ENCODE assay signal across 25 cellular contexts in the genomic region with DNA sequence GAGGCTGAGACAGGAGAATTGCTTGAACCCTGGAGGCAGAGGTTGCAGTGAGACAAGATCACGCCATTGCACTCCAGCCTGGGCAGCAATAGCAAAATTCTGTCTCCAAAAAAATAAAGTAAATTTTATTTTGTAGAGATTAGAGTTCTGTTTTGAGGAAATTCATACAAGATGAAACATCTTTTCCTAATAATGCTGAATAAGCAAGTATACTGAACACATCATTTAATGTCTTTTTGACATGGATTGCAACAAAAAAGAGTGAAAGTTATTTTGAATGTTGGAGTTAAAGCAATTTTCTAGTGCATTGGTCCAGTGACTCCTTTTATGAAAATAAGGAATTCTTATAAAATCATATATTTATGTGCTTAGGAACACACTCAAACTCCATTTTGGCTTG. TPM values are rescaled to one million over a fixed set of nuclear protein-coding genes. Genes with fewer than 3 reads are reported as not detected.
"Had no signal": no experiment of that assay in that cellular context is flagged by ENCODE, and none has a peak within 500 bp of the region (broad histone marks: within the 10 kb centered on the region; RNA-seq: fewer than 3 reads in every experiment).

No MANE protein-coding gene starts in this region.

- ATAC-seq: T-cell had no signal

- H3K4me1 Mint-ChIP-seq: IgD-negative memory B cell, T-cell had no signal

- DNase-seq: KBM-7, MG63, NCI-H1092, NCI-H1105 treated with DMSO at 0.1 percent for 48 hours, NCI-H1417 treated with DMSO at 0.1 percent for 48 hours, NCI-H187, NCI-H2029, NCI-H2081 treated with DMSO at 0.1 percent for 48 hours, NCI-H2171, NCI-H226, NCI-H446, NCI-H510A, NCI-H524 treated with DMSO at 0.1 percent for 48 hours, NCI-H69, NCI-H774, Right ventricle myocardium superior, RPMI8226, SIG-M5, SW 1271, T-cell had no signal

- H3K27me3 Mint-ChIP-seq: IgD-negative memory B cell, T-cell had no signal

- H3K27ac ChIP-seq: SJSA1, SK-N-MC had no signal

- H3K9me3 ChIP-seq: MG63, SJSA1 had no signal

- H3K4me1 ChIP-seq: SJSA1 had no signal

- H3K4me3 Mint-ChIP-seq: IgD-negative memory B cell, T-cell had no signal

- H3K27me3 ChIP-seq: MG63, SJSA1 had no signal

- H3K27ac Mint-ChIP-seq: IgD-negative memory B cell, T-cell had no signal

- FAIRE-seq: RCC 7860 had no signal

- H3K4me3 ChIP-seq: MG63, SJSA1, SK-N-MC had no signal

- H3K9me3 Mint-ChIP-seq: IgD-negative memory B cell, T-cell had no signal

RNA-seq across cellular contexts. Expression of a gene that starts 20.5 kb away (rescaled TPM):
- total RNA-seq: HT-29, Right ventricle myocardium superior, T-cell had no signal
- polyA plus RNA-seq: IgD-negative memory B cell had no signal
